In genomic region chr6:8743146-8743745, GRCh38 we compare ENCODE assay signal across 8 cellular contexts.
DNase-seq lines count a peak whose midpoint lies in the region; ATAC-seq lines count a peak whose summit lies in the region.

No MANE protein-coding gene starts in this region.

- H3K9me3 ChIP-seq in CD4-positive, CD25-positive, alpha-beta regulatory T cell (ENCODE audit: control insufficient read depth in 2 of 2, low read length in 2 of 2), result no peaks in the 10 kb centered on the region

- H3K27me3 ChIP-seq in CD4-positive, CD25-positive, alpha-beta regulatory T cell (ENCODE audit: control insufficient read depth, insufficient read depth, low read length), result no peaks in the 10 kb centered on the region

- H3K4me1 ChIP-seq in CD4-positive, CD25-positive, alpha-beta regulatory T cell (ENCODE audit: control insufficient read depth, insufficient read depth, low read length, poor library complexity, severe bottlenecking), result peaks cover 3% of the 10 kb centered on the region

- H3K4me1 Mint-ChIP-seq in CD4-positive, CD25-positive, alpha-beta regulatory T cell, result peaks cover 0 to 7% (median 1%) of the 10 kb centered on the region in 4 donors
- H3K4me1 Mint-ChIP-seq in activated T-helper 17 cell treated with anti-CD3 and anti-CD28 coated beads, Interleukin-2, amount 50 U/mL, for 72 hours, result no peaks in the 10 kb centered on the region

- H3K4me3 Mint-ChIP-seq in CD4-positive, CD25-positive, alpha-beta regulatory T cell, result peak overlapping the region in 2 of 4 donors; percentile 53 to 64
- peak overlapping the region; percentile 1 for H3K4me3 Mint-ChIP-seq in activated T-helper 17 cell treated with anti-CD3 and anti-CD28 coated beads, Interleukin-2, amount 50 U/mL, for 72 hours

- no peak overlapping the region for H3K27ac ChIP-seq in CD4-positive, CD25-positive, alpha-beta regulatory T cell (ENCODE audit: insufficient read depth, low read length, poor library complexity, severe bottlenecking)

- H3K9me3 Mint-ChIP-seq in CD4-positive, CD25-positive, alpha-beta regulatory T cell, result peaks cover 1 to 31% (median 10%) of the 10 kb centered on the region in 7 donors
- peaks cover 34% of the 10 kb centered on the region for H3K9me3 Mint-ChIP-seq in activated T-helper 17 cell treated with anti-CD3 and anti-CD28 coated beads, Interleukin-2, amount 50 U/mL, for 72 hours

- H3K27ac Mint-ChIP-seq in CD4-positive, CD25-positive, alpha-beta regulatory T cell, result peak overlapping the region in 1 of 3 donors; percentile 49
- no peak overlapping the region for H3K27ac Mint-ChIP-seq in activated T-helper 17 cell treated with anti-CD3 and anti-CD28 coated beads, Interleukin-2, amount 50 U/mL, for 72 hours

- no peaks in the 10 kb centered on the region for H3K36me3 ChIP-seq in CD4-positive, CD25-positive, alpha-beta regulatory T cell (ENCODE audit: control insufficient read depth, insufficient read depth, low read length)

- no peak for DNase-seq in CD4-positive, CD25-positive, alpha-beta regulatory T cell
- DNase-seq in OCI-M2 (lab: John Stamatoyannopoulos, UW; ENCODE audit: unreplicated experiment), result no peak
- DNase-seq in DMS79 (lab: John Stamatoyannopoulos, UW), result no peak
- DNase-seq in NCI-H69 (lab: John Stamatoyannopoulos, UW), result no peak

- ATAC-seq in CD4-positive, CD25-positive, alpha-beta regulatory T cell (ENCODE audit: low read depth in 2 of 2), result no peak
- peak; percentile 57 for ATAC-seq in GM19372 (IDR thresholded peaks at IDR 0.05; ENCODE audit: low read depth, unreplicated experiment)
- ATAC-seq in HG03558 (IDR thresholded peaks at IDR 0.05; ENCODE audit: extremely low read depth, unreplicated experiment), result peak; percentile 49
- ATAC-seq in activated T-helper 17 cell treated with anti-CD3 and anti-CD28 coated beads, Interleukin-2, amount 50 U/mL, for 72 hours (replicated peaks), result no peak
- ATAC-seq in HG02571 (IDR thresholded peaks at IDR 0.05; ENCODE audit: unreplicated experiment), result no peak

- H3K36me3 Mint-ChIP-seq in CD4-positive, CD25-positive, alpha-beta regulatory T cell, result no peaks in the 10 kb centered on the region
- H3K36me3 Mint-ChIP-seq in activated T-helper 17 cell treated with anti-CD3 and anti-CD28 coated beads, Interleukin-2, amount 50 U/mL, for 72 hours (ENCODE audit: low read depth), result no peaks in the 10 kb centered on the region

- H3K4me3 ChIP-seq in CD4-positive, CD25-positive, alpha-beta regulatory T cell (ENCODE audit: low read depth, low read length), result peak overlapping the region; percentile 58

- H3K27me3 Mint-ChIP-seq in CD4-positive, CD25-positive, alpha-beta regulatory T cell, result no peaks in the 10 kb centered on the region
- H3K27me3 Mint-ChIP-seq in activated T-helper 17 cell treated with anti-CD3 and anti-CD28 coated beads, Interleukin-2, amount 50 U/mL, for 72 hours, result no peaks in the 10 kb centered on the region

Comparison
In these comparisons a context has a peak if more than half of its experiments do, and no peak if none do; other contexts are left out.
1. ATAC-seq: peak in GM19372 (single experiment) and HG03558 (single experiment); none in CD4-positive, CD25-positive, alpha-beta regulatory T cell (0 of 2), activated T-helper 17 cell treated with anti-CD3 and anti-CD28 coated beads, Interleukin-2, amount 50 U/mL, for 72 hours (single experiment) and HG02571 (single experiment).